Comparison of ENCODE assay signal across 1 cellular context in genomic region chr19:49103331-49104085, GRCh38.
TF ChIP-seq lines count a peak whose summit lies in the region.

No MANE protein-coding gene starts in this region.

TF ChIP-seq in HepG2, 621 proteins besides CTCF, POLR2A, EP300 and RAD21:
- TF ChIP-seq ZNF333 (CRISPR knock-in tag; IDR thresholded peaks at IDR 0.05; ENCODE audit: borderline replicate concordance), result no peak
- TF ChIP-seq RBFOX2 (IDR thresholded peaks at IDR 0.05; ENCODE audit: low read depth, low read length), result peak; percentile 56
- peak; percentile 56 for TF ChIP-seq AGO2 (optimal IDR thresholded peaks at IDR 0.05; ENCODE audit: low read depth, low read length)
- TF ChIP-seq ZNF318 (CRISPR knock-in tag; IDR thresholded peaks at IDR 0.05), result no peak
